8 cellular contexts compared by ENCODE assay signal in genomic region chr19:3801412-3802096, GRCh38. TPM values are rescaled to one million over a fixed set of nuclear protein-coding genes. Genes with fewer than 3 reads are reported as not detected.
DNase-seq lines count a peak whose midpoint lies in the region; ATAC-seq lines count a peak whose summit lies in the region.

No MANE protein-coding gene starts in this region.

- no peaks in the 10 kb centered on the region for H3K36me3 ChIP-seq in CD4-positive, alpha-beta memory T cell (ENCODE audit: insufficient read depth, low read length)
- H3K36me3 ChIP-seq in MG63 = no peaks in the 10 kb centered on the region

- H3K9me3 ChIP-seq in CD4-positive, alpha-beta memory T cell (ENCODE audit: control insufficient read depth in 1 of 2, low read length in 2 of 2) = peaks cover 0 to 5% of the 10 kb centered on the region in 2 donors
- no peaks in the 10 kb centered on the region for H3K9me3 ChIP-seq in MG63

- peaks cover 3% of the 10 kb centered on the region in 2 donors for H3K36me3 Mint-ChIP-seq in CD4-positive, alpha-beta memory T cell
- H3K36me3 Mint-ChIP-seq in activated naive CD8-positive, alpha-beta T cell = peaks cover 3% of the 10 kb centered on the region

- POLR2A ChIA-PET in CD4-positive, alpha-beta memory T cell (lab: Charles Lee; ENCODE audit: partially characterized antibody) = interaction anchor here (1.3 kb wide), 1 partner anchor 11 kb away, joined by 4 read pairs; no protein-coding TSS in a partner anchor

- H3K9me3 Mint-ChIP-seq in CD4-positive, alpha-beta memory T cell = peaks cover 0 to 10% (median 5%) of the 10 kb centered on the region in 8 donors
- H3K9me3 Mint-ChIP-seq in activated naive CD8-positive, alpha-beta T cell (ENCODE audit: low read depth) = peaks cover 4% of the 10 kb centered on the region

- no peak overlapping the region for H3K27ac ChIP-seq in CD4-positive, alpha-beta memory T cell (ENCODE audit: low read depth, low read length)

- H3K4me3 Mint-ChIP-seq in CD4-positive, alpha-beta memory T cell = peak overlapping the region; percentile 65 to 82 (median 70)
- peak overlapping the region; percentile 51 for H3K4me3 Mint-ChIP-seq in activated naive CD8-positive, alpha-beta T cell

- H3K4me1 Mint-ChIP-seq in CD4-positive, alpha-beta memory T cell = peaks cover 17 to 49% (median 30%) of the 10 kb centered on the region in 4 donors
- H3K4me1 Mint-ChIP-seq in activated naive CD8-positive, alpha-beta T cell (ENCODE audit: low read depth) = peaks cover 32% of the 10 kb centered on the region

- no peaks in the 10 kb centered on the region for H3K27me3 Mint-ChIP-seq in CD4-positive, alpha-beta memory T cell
- no peaks in the 10 kb centered on the region for H3K27me3 Mint-ChIP-seq in activated naive CD8-positive, alpha-beta T cell

- no peaks in the 10 kb centered on the region for H3K27me3 ChIP-seq in CD4-positive, alpha-beta memory T cell (ENCODE audit: insufficient read depth, low read length)
- no peaks in the 10 kb centered on the region for H3K27me3 ChIP-seq in MG63

- peak overlapping the region; percentile 56 to 91 (median 71) for H3K27ac Mint-ChIP-seq in CD4-positive, alpha-beta memory T cell
- H3K27ac Mint-ChIP-seq in activated naive CD8-positive, alpha-beta T cell = no peak overlapping the region

- intact Hi-C loops in CD4-positive, alpha-beta memory T cell (cut with micrococcal nuclease) = no loop called here

- DNase-seq in CD4-positive, alpha-beta memory T cell = peak; percentile 57 to 71 (median 66)
- peak; percentile 14 for DNase-seq in NCI-H524 treated with DMSO at 0.1 percent for 48 hours (lab: John Stamatoyannopoulos, UW)
- peak; percentile 20 to 43 for DNase-seq in hippocampal formation (lab: John Stamatoyannopoulos, UW)
- peak; percentile 81 for DNase-seq in stimulated activated CD4-positive, alpha-beta T cell treated with anti-CD3 and anti-CD28 coated beads, Interleukin-15, amount 100 ng/mL, for 24 hours
- DNase-seq in SK-N-DZ (ENCODE audit: low spot score) = no peak
- no peak for DNase-seq in MG63

- no peak for ATAC-seq in GM19023 (IDR thresholded peaks at IDR 0.05; ENCODE audit: unreplicated experiment)

- no peak overlapping the region for H3K4me3 ChIP-seq in CD4-positive, alpha-beta memory T cell (ENCODE audit: low read length in 2 of 2)
- no peak overlapping the region for H3K4me3 ChIP-seq in MG63

- CTCF ChIA-PET in CD4-positive, alpha-beta memory T cell (lab: Charles Lee; ENCODE audit: partially characterized antibody) = no interaction called here

- peaks cover 26% of the 10 kb centered on the region for H3K4me1 ChIP-seq in CD4-positive, alpha-beta memory T cell (ENCODE audit: insufficient read depth, low read length)

RNA-seq across cellular contexts. Expression of gene MATK, which starts 15.4 kb away (rescaled TPM):
- 1 to 10 TPM; 7.2 to 9.6 TPM for total RNA-seq in CD4-positive, alpha-beta memory T cell
- polyA plus RNA-seq in CD4-positive, alpha-beta memory T cell = 10 to 100 TPM; 19.4 to 27.7 TPM
- polyA plus RNA-seq in SK-N-DZ (2014; cell fraction: cytosol; rRNA removed) = not detected in 2 replicates
- polyA plus RNA-seq in SK-N-DZ (2014; cell fraction: nucleus; rRNA removed) = not detected in 2 replicates
- total RNA-seq in MG63 (2014; rRNA removed; shearing (Covaris generic); ENCODE audit: low replicate concordance) = 0.69 and 3.9 TPM in 2 replicates

RNA-seq across cellular contexts. Expression of gene RAX2, which starts 29.5 kb away (rescaled TPM):
- total RNA-seq in CD4-positive, alpha-beta memory T cell = not detected
- polyA plus RNA-seq in CD4-positive, alpha-beta memory T cell = not detected
- not detected in 2 replicates for polyA plus RNA-seq in SK-N-DZ (2014; cell fraction: cytosol; rRNA removed)
- not detected in 2 replicates for polyA plus RNA-seq in SK-N-DZ (2014; cell fraction: nucleus; rRNA removed)
- total RNA-seq in MG63 (2014; rRNA removed; shearing (Covaris generic); ENCODE audit: low replicate concordance) = not detected in 2 replicates

RNA-seq across cellular contexts. Expression of gene MRPL54, which starts 39.1 kb away (rescaled TPM):
- total RNA-seq in CD4-positive, alpha-beta memory T cell = 10 to 100 TPM; 36.7 to 38.6 TPM
- polyA plus RNA-seq in CD4-positive, alpha-beta memory T cell = 100 to 1,000 TPM; 102 to 107 TPM
- 87.1 and 125 TPM in 2 replicates for polyA plus RNA-seq in SK-N-DZ (2014; cell fraction: cytosol; rRNA removed)
- 44.0 and 57.4 TPM in 2 replicates for polyA plus RNA-seq in SK-N-DZ (2014; cell fraction: nucleus; rRNA removed)
- total RNA-seq in MG63 (2014; rRNA removed; shearing (Covaris generic); ENCODE audit: low replicate concordance) = 47.0 and 55.4 TPM in 2 replicates

RNA-seq across cellular contexts. Expression of gene APBA3, which starts 40.1 kb away (rescaled TPM):
- 10 to 100 TPM; 83.4 to 86.3 TPM for total RNA-seq in CD4-positive, alpha-beta memory T cell
- 10 to 100 TPM; 33.1 to 37.0 TPM for polyA plus RNA-seq in CD4-positive, alpha-beta memory T cell
- polyA plus RNA-seq in SK-N-DZ (2014; cell fraction: cytosol; rRNA removed) = 26.0 and 43.3 TPM in 2 replicates
- polyA plus RNA-seq in SK-N-DZ (2014; cell fraction: nucleus; rRNA removed) = 59.4 and 69.5 TPM in 2 replicates
- 1.4 and 10.1 TPM in 2 replicates for total RNA-seq in MG63 (2014; rRNA removed; shearing (Covaris generic); ENCODE audit: low replicate concordance)

Comparison
In these comparisons a context has a peak if more than half of its experiments do, and no peak if none do; other contexts are left out.
1. DNase-seq: peak in CD4-positive, alpha-beta memory T cell (5 of 5), NCI-H524 treated with DMSO at 0.1 percent for 48 hours (single experiment), hippocampal formation (2 of 2) and stimulated activated CD4-positive, alpha-beta T cell treated with anti-CD3 and anti-CD28 coated beads, Interleukin-15, amount 100 ng/mL, for 24 hours (single experiment); none in SK-N-DZ (single experiment) and MG63 (single experiment).